ENCODE assay signal across 8 cellular contexts in the genomic region with DNA sequence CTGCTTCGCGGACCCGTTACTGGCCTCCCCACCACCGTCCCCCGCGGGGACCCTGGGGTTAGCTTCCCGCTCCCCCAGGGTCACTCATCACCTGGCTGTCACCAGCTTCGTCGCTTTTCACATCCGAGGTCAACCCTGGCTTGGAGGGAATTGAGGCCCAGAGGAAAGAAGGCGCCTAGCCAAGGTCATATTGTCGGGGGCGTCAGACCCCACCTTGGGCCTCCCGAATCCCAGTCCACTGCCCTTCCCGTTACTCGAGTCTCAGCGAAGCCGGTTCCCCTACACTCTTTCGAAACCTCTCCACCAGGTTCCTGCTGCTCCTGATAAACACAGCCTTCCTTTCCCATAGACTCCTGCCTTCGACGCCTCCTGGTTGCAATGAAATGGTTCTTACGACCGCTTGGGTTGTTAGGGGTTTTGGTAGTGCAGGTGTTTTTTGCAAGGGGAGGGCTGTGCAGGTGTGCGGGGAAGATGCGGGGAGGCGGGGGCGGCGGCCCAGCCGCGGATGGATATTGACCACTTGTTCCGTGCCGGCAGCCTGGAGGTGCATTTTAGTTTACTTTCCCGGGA. TPM values are rescaled to one million over a fixed set of nuclear protein-coding genes. Genes with fewer than 3 reads are reported as not detected.
DNase-seq lines count a peak whose midpoint lies in the region; ATAC-seq and TF ChIP-seq lines count a peak whose summit lies in the region.

No MANE protein-coding gene starts in this region.

- H3K27ac ChIP-seq in AG04450 (ENCODE audit: low read depth, low read length) = no peak overlapping the region
- H3K27ac ChIP-seq in RWPE2 (ENCODE audit: poor library complexity, severe bottlenecking) = peak overlapping the region; percentile 70

- H3K4me3 ChIP-seq in AG04450 (ENCODE audit: low read depth, low read length) (peak overlapping the region; percentile 94), RWPE2 (ENCODE audit: severe bottlenecking) (peak overlapping the region; percentile 59), epithelial cell of esophagus (ENCODE audit: low read length) (peak overlapping the region; percentile 82), neuron (ENCODE audit: low read length) (peak overlapping the region; percentile 88)

- no peaks in the 10 kb centered on the region; the same call in 1 of the 2 replicates for H3K9me3 ChIP-seq in AG04450 (ENCODE audit: control insufficient read depth, insufficient read depth, low read length)
- no peaks in the 10 kb centered on the region for H3K9me3 ChIP-seq in RWPE2 (ENCODE audit: severe bottlenecking)
- no peaks in the 10 kb centered on the region for H3K9me3 ChIP-seq in neuron (ENCODE audit: low read length)

- peak; percentile 16 for ATAC-seq in GM21825 (IDR thresholded peaks at IDR 0.05; ENCODE audit: unreplicated experiment)
- ATAC-seq in RWPE2 (ENCODE audit: low read depth) = no peak
- no peak for ATAC-seq in GM18868 (IDR thresholded peaks at IDR 0.05; ENCODE audit: unreplicated experiment)

- H3K36me3 ChIP-seq in RWPE2 (ENCODE audit: low read depth) (0 out of 2 replicates have a peak, but pooled peaks cover 2% of the 10 kb centered on the region), neuron (ENCODE audit: insufficient read depth, low read length) (no peaks in the 10 kb centered on the region)

- H2AFZ ChIP-seq in neuron (ENCODE audit: low read depth, low read length) = no peak overlapping the region

- peaks cover 4% of the 10 kb centered on the region for H3K4me1 ChIP-seq in RWPE2 (ENCODE audit: insufficient read depth, poor library complexity, severe bottlenecking)
- H3K4me1 ChIP-seq in neuron (ENCODE audit: insufficient read depth, low read length) = peaks cover 14% of the 10 kb centered on the region

- TF ChIP-seq CTCF in AG04450 (IDR thresholded peaks at IDR 0.05; ENCODE audit: low read depth, low read length) = peak; percentile 14
- TF ChIP-seq CTCF in RWPE2 (IDR thresholded peaks at IDR 0.05; ENCODE audit: poor library complexity, severe bottlenecking) = no peak
- TF ChIP-seq CTCF in epithelial cell of esophagus (IDR thresholded peaks at IDR 0.05; ENCODE audit: insufficient read depth, low read depth, low read length, missing control alignments) = no peak

- CTCF ChIA-PET in AG04450 (lab: Charles Lee) = interaction anchor here (1.0 kb wide), 1 partner anchor 102 kb away, joined by 3 read pairs; no protein-coding TSS in a partner anchor

- H3K27me3 ChIP-seq in AG04450 (ENCODE audit: control insufficient read depth, insufficient read depth, low read length) = no peaks in the 10 kb centered on the region
- no peaks in the 10 kb centered on the region for H3K27me3 ChIP-seq in RWPE2 (ENCODE audit: insufficient read depth, poor library complexity, severe bottlenecking)
- no peaks in the 10 kb centered on the region for H3K27me3 ChIP-seq in neuron (ENCODE audit: insufficient read depth, low read length)

- POLR2A ChIA-PET in AG04450 (lab: Yijun Ruan, JAX) = no interaction called here

- no peak for DNase-seq in AG04450 (ENCODE audit: low read depth, low spot score)
- DNase-seq in RWPE2 (ENCODE audit: low spot score) = no peak
- peak; percentile 46 for DNase-seq in epithelial cell of esophagus (ENCODE audit: low read depth)
- no peak for DNase-seq in activated gamma-delta T cell (lab: John Stamatoyannopoulos, UW)
- no peak for DNase-seq in HUDEP-2 (lab: John Stamatoyannopoulos, UW; ENCODE audit: unreplicated experiment in 76 of 76)

RNA-seq across cellular contexts. Expression of gene NAA40, which starts 0.6 kb away (rescaled TPM):
- 17.4 and 18.0 TPM in 2 replicates for polyA plus RNA-seq in AG04450 (2011; rRNA removed)
- polyA minus RNA-seq in AG04450 (2011; rRNA and poly(A)+ RNA removed) = 12.0 and 14.2 TPM in 2 replicates

RNA-seq across cellular contexts. Expression of gene RCOR2, which starts 22.5 kb away (rescaled TPM):
- 4.4 and 5.2 TPM in 2 replicates for polyA plus RNA-seq in AG04450 (2011; rRNA removed)
- polyA minus RNA-seq in AG04450 (2011; rRNA and poly(A)+ RNA removed) = 6.6 TPM in 2 replicates

RNA-seq across cellular contexts. Expression of gene COX8A, which starts 35.0 kb away (rescaled TPM):
- 200 and 346 TPM in 2 replicates for polyA plus RNA-seq in AG04450 (2011; rRNA removed)
- 158 and 226 TPM in 2 replicates for polyA minus RNA-seq in AG04450 (2011; rRNA and poly(A)+ RNA removed)

RNA-seq across cellular contexts. Expression of gene OTUB1, which starts 46.8 kb away (rescaled TPM):
- polyA plus RNA-seq in AG04450 (2011; rRNA removed) = 99.0 and 105 TPM in 2 replicates
- 59.4 and 75.4 TPM in 2 replicates for polyA minus RNA-seq in AG04450 (2011; rRNA and poly(A)+ RNA removed)
